ENCODE assay signal across 9 cellular contexts in the genomic region with DNA sequence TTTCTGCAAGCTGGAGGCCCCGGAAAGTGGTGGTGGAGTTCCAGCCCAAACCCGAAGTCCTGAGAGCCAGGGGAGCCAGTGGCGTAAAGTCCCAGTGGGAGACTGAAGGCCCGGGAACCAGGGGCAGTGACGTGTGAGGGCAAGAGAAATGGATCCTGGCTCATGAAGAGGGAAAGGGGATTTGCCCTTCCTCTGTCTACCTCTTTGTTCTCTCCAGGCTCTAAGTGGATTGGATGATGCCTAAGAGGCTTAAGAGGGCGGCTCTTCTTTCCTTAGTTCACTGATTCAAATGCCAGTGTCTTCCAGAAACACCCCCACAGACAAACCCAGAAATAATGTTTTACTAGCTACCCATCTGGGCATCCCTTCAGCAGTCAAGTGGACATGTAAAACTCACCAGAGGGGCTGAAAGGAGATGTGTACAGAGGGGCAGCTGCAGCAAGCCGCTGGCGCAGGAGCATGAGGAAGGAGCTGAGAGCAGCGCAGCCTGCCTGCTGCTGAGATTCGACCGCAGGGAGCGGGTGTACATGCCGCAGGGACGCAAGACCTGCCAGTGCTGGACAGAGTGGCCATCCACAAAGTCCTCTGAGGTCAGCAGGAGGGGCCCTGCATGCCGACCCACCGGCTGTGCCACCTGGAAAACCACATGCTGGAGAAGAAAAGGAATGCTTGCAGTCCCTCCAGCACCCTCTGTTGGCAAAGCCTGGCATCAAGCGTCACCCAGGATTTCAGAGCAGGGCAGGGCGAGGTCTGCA. TPM values are rescaled to one million over a fixed set of nuclear protein-coding genes. Genes with fewer than 3 reads are reported as not detected.
A peak's percentile ranks its signal among the peaks of the same experiment; 100 is the strongest.
DNase-seq lines count a peak whose midpoint lies in the region; ATAC-seq and TF ChIP-seq lines count a peak whose summit lies in the region.
"Had no signal": no experiment of that assay in that cellular context is flagged by ENCODE, and none has a peak within 500 bp of the region (broad histone marks: within the 10 kb centered on the region; RNA-seq: fewer than 3 reads in every experiment).

No MANE protein-coding gene starts in this region.

- no peak overlapping the region for H3K27ac Mint-ChIP-seq in activated naive CD4-positive, alpha-beta T cell treated with anti-CD3 and anti-CD28 coated beads, Interleukin-2, amount 50 U/mL, for 72 hours
- H3K27ac Mint-ChIP-seq: activated naive CD8-positive, alpha-beta T cell had no signal

- ATAC-seq in activated naive CD4-positive, alpha-beta T cell treated with anti-CD3 and anti-CD28 coated beads, Interleukin-2, amount 50 U/mL, for 72 hours = no peak
- ATAC-seq in psoas muscle (peak; percentile 85 to 89 (median 88)), HG02852 (IDR thresholded peaks at IDR 0.05; ENCODE audit: unreplicated experiment) (no peak)

- H3K36me3 ChIP-seq in cardiac muscle cell (no peaks in the 10 kb centered on the region), psoas muscle (ENCODE audit: insufficient read depth in 1 of 2, low read depth in 1 of 2) (no peaks in the 10 kb centered on the region)

- H3K4me3 ChIP-seq in WI38 (ENCODE audit: low read depth, low read length) = no peak overlapping the region
- H3K4me3 ChIP-seq in cardiac muscle cell = no peak overlapping the region
- H3K4me3 ChIP-seq in psoas muscle = no peak overlapping the region

- TF ChIP-seq CTCF in WI38 (IDR thresholded peaks at IDR 0.05; ENCODE audit: low read depth, low read length) (peak; percentile 56), cardiac muscle cell (IDR thresholded peaks at IDR 0.05; ENCODE audit: low read depth, low read length) (peak; percentile 61), psoas muscle (IDR thresholded peaks at IDR 0.05) (peak; percentile 57)

- WGBS in psoas muscle, 3 donors = 55 to 62% (median 55%) methylated on average over 18 of the region's 18 CpGs

- H3K9me3 Mint-ChIP-seq in activated naive CD4-positive, alpha-beta T cell treated with anti-CD3 and anti-CD28 coated beads, Interleukin-2, amount 50 U/mL, for 72 hours = peaks cover 7% of the 10 kb centered on the region in 2 donors

- H3K27ac ChIP-seq in cardiac muscle cell (no peak overlapping the region), psoas muscle (no peak overlapping the region)

- peaks cover 0 to 16% of the 10 kb centered on the region in 2 donors for H3K36me3 Mint-ChIP-seq in activated naive CD4-positive, alpha-beta T cell treated with anti-CD3 and anti-CD28 coated beads, Interleukin-2, amount 50 U/mL, for 72 hours

- peak; percentile 11 for DNase-seq in activated naive CD4-positive, alpha-beta T cell treated with Interleukin-2 at 50 U/mL for 16 hours
- no peak for DNase-seq in activated naive CD4-positive, alpha-beta T cell treated with anti-CD3 and anti-CD28 coated beads, Interleukin-2, amount 50 U/mL, for 72 hours (ENCODE audit: low spot score in 2 of 2)
- DNase-seq in NCI-H1092 (lab: John Stamatoyannopoulos, UW) (peak; percentile 16), cardiac muscle cell (ENCODE audit: low read depth in 1 of 2, low spot score in 1 of 2) (peak; percentile 39 to 45), psoas muscle (peak; percentile 34 to 70)
- DNase-seq in effector CD8-positive, alpha-beta T cell (lab: John Stamatoyannopoulos, UW) = no peak

- no peaks in the 10 kb centered on the region for H3K27me3 ChIP-seq in cardiac muscle cell
- H3K27me3 ChIP-seq in psoas muscle (ENCODE audit: insufficient read depth in 3 of 3, low read length in 2 of 3) = no peaks in the 10 kb centered on the region

- intact Hi-C loops in psoas muscle (cut with DNase I) = loop anchor here in 1 of 2 donors (10.0 kb wide), 2 partner anchors 129 to 521 kb away; no protein-coding TSS in a partner anchor

- H3K9me3 ChIP-seq in cardiac muscle cell (ENCODE audit: low read depth) (no peaks in the 10 kb centered on the region), psoas muscle (no peaks in the 10 kb centered on the region)

- peaks cover 18% of the 10 kb centered on the region for H3K4me1 ChIP-seq in cardiac muscle cell (ENCODE audit: low read depth)
- H3K4me1 ChIP-seq in psoas muscle = peaks cover 39% of the 10 kb centered on the region

RNA-seq across cellular contexts. Expression of gene CDYL, which starts 29.5 kb away (rescaled TPM):
- total RNA-seq in activated naive CD4-positive, alpha-beta T cell treated with anti-CD3 and anti-CD28 coated beads, Interleukin-2, amount 50 U/mL, for 72 hours = 10 to 100 TPM; 24.0 to 29.6 TPM
- total RNA-seq in cardiac muscle cell (60.8 and 71.5 TPM in 2 replicates), psoas muscle (10 to 100 TPM; 19.9 to 30.0 (median 25.1) TPM)
- polyA plus RNA-seq in cardiac muscle cell (38.0 and 49.8 TPM in 2 replicates), psoas muscle (10 to 100 TPM in 2 of 3 donors, 1 to 10 TPM in 1; 10.0 to 19.5 (median 10.6) TPM)

Comparison
In these comparisons a context has a peak if more than half of its experiments do, and no peak if none do; other contexts are left out.
1. DNase-seq: peak in activated naive CD4-positive, alpha-beta T cell treated with Interleukin-2 at 50 U/mL for 16 hours (single experiment), NCI-H1092 (single experiment), cardiac muscle cell (2 of 2) and psoas muscle (2 of 2); none in activated naive CD4-positive, alpha-beta T cell treated with anti-CD3 and anti-CD28 coated beads, Interleukin-2, amount 50 U/mL, for 72 hours (0 of 2) and effector CD8-positive, alpha-beta T cell (single experiment).
2. ATAC-seq: peak in psoas muscle (4 of 4); none in activated naive CD4-positive, alpha-beta T cell treated with anti-CD3 and anti-CD28 coated beads, Interleukin-2, amount 50 U/mL, for 72 hours (0 of 2) and HG02852 (single experiment).
3. Peak in every context shown above with its lines, with median percentiles within 50 percentile points of each other: CTCF ChIP-seq.